1 cellular context compared by ENCODE assay signal in genomic region chr10:75430000-75430763, GRCh38.
TF ChIP-seq lines count a peak whose summit lies in the region.

No MANE protein-coding gene starts in this region.

TF ChIP-seq in K562, 482 proteins besides CTCF, POLR2A, EP300 and RAD21 (continued from another document):
- TF ChIP-seq HES1 (IDR thresholded peaks at IDR 0.05; ENCODE audit: low read depth) (peak; percentile 59; the same call in 1 of the 2 replicates), ZC3H11A (IDR thresholded peaks at IDR 0.05; ENCODE audit: low read depth, low read length) (no peak), ARID4B (CRISPR knock-in tag; IDR thresholded peaks at IDR 0.05) (no peak), RBM15 (IDR thresholded peaks at IDR 0.05; ENCODE audit: insufficient read depth, low read length) (no peak), ERF (CRISPR knock-in tag; IDR thresholded peaks at IDR 0.05) (no peak), ETV1 (tag; conservative IDR thresholded peaks at IDR 0.05; ENCODE audit: low read depth) (no peak), U2AF1 (optimal IDR thresholded peaks at IDR 0.05; ENCODE audit: low read depth, low read length) (no peak), CAMTA2 (CRISPR knock-in tag; conservative IDR thresholded peaks at IDR 0.05) (no peak), POLR3G (IDR thresholded peaks at IDR 0.05; ENCODE audit: extremely low read depth, insufficient read length, insufficient replicate concordance) (no peak), RCOR1 (IDR thresholded peaks at IDR 0.05; ENCODE audit: borderline replicate concordance in 1 of 2, low read depth in 2 of 2, low read length in 2 of 2) (peak in 1 of 2 experiments; percentile 61; a peak in 2 of 4 replicates), GTF2F1 (IDR thresholded peaks at IDR 0.05; ENCODE audit: low read depth, low read length) (no peak), PBX2 (CRISPR knock-in tag; IDR thresholded peaks at IDR 0.05; ENCODE audit: low read depth) (no peak), PBX2 (tag; conservative IDR thresholded peaks at IDR 0.05; ENCODE audit: low read depth) (0 out of 2 replicates have a peak, but pooled peaks have one; percentile 14), PHF21A (IDR thresholded peaks at IDR 0.05; ENCODE audit: borderline replicate concordance, low read depth) (no peak), ZNF146 (CRISPR knock-in tag; IDR thresholded peaks at IDR 0.05; ENCODE audit: unreplicated experiment) (no peak), ID3 (CRISPR knock-in tag; IDR thresholded peaks at IDR 0.05) (no peak), ID3 (tag; IDR thresholded peaks at IDR 0.05) (peak; percentile 97), RB1 (IDR thresholded peaks at IDR 0.05; ENCODE audit: low read depth) (no peak), CBFA2T3 (IDR thresholded peaks at IDR 0.05) (peak; percentile 38), HMG20A (CRISPR knock-in tag; conservative IDR thresholded peaks at IDR 0.05) (no peak), PRDM10 (IDR thresholded peaks at IDR 0.05; ENCODE audit: partially characterized antibody) (no peak), SAFB (IDR thresholded peaks at IDR 0.05; ENCODE audit: borderline replicate concordance, low read depth, low read length) (no peak), SIX5 (IDR thresholded peaks at IDR 0.05; ENCODE audit: borderline replicate concordance in 1 of 2, insufficient read depth in 1 of 2, low read depth in 1 of 2, low read length in 2 of 2) (no peak), ZNF224 (CRISPR knock-in tag; IDR thresholded peaks at IDR 0.05) (no peak), TRIM24 (IDR thresholded peaks at IDR 0.05) (no peak), ELF1 (tag; IDR thresholded peaks at IDR 0.05) (peak; percentile 71), SOX6 (IDR thresholded peaks at IDR 0.05) (peak; percentile 95), CREM (IDR thresholded peaks at IDR 0.05; ENCODE audit: low read depth) (no peak), MEIS2 (IDR thresholded peaks at IDR 0.05; ENCODE audit: partially characterized antibody) (no peak), LEF1 (IDR thresholded peaks at IDR 0.05) (peak; percentile 91), ZNF780A (CRISPR knock-in tag; IDR thresholded peaks at IDR 0.05) (no peak), DMBX1 (CRISPR knock-in tag; IDR thresholded peaks at IDR 0.05; ENCODE audit: borderline replicate concordance) (no peak), NUFIP1 (IDR thresholded peaks at IDR 0.05; ENCODE audit: partially characterized antibody) (no peak), YBX1 (IDR thresholded peaks at IDR 0.05) (no peak), SMARCE1 (IDR thresholded peaks at IDR 0.05) (no peak), ARID1B (IDR thresholded peaks at IDR 0.05) (peak; percentile 59), THAP7 (CRISPR knock-in tag; IDR thresholded peaks at IDR 0.05) (no peak), ZZZ3 (IDR thresholded peaks at IDR 0.05) (no peak), NR1H2 (CRISPR knock-in tag; IDR thresholded peaks at IDR 0.05) (peak; percentile 97; the same call in 1 of the 2 replicates), ZNF274 (IDR thresholded peaks at IDR 0.05; ENCODE audit: borderline replicate concordance, low read depth, low read length) (no peak), ZNF124 (CRISPR knock-in tag; IDR thresholded peaks at IDR 0.05) (no peak), ZFX (CRISPR knock-in tag; IDR thresholded peaks at IDR 0.05) (no peak), ZBED1 (IDR thresholded peaks at IDR 0.05) (no peak), PHB (CRISPR knock-in tag; IDR thresholded peaks at IDR 0.05) (no peak), ZNF444 (CRISPR knock-in tag; IDR thresholded peaks at IDR 0.05) (no peak), ZNF707 (CRISPR knock-in tag; conservative IDR thresholded peaks at IDR 0.05) (no peak), ZNF3 (CRISPR knock-in tag; IDR thresholded peaks at IDR 0.05) (no peak), MYC (IDR thresholded peaks at IDR 0.05; ENCODE audit: low read depth, low read length) (no peak), MYC (CRISPR knock-in tag; IDR thresholded peaks at IDR 0.05; ENCODE audit: borderline replicate concordance, low read depth) (no peak), ZFP30 (CRISPR knock-in tag; IDR thresholded peaks at IDR 0.05; ENCODE audit: borderline replicate concordance) (no peak), HNRNPH1 (optimal IDR thresholded peaks at IDR 0.05; ENCODE audit: low read depth, low read length) (no peak), E2F6 (IDR thresholded peaks at IDR 0.05; ENCODE audit: borderline replicate concordance in 1 of 2, extremely low read depth in 1 of 2, insufficient read depth in 1 of 2, insufficient read length in 1 of 2, low read depth in 1 of 2, low read length in 1 of 2, poor library complexity in 1 of 2, severe bottlenecking in 1 of 2) (no peak), HSF4 (CRISPR knock-in tag; IDR thresholded peaks at IDR 0.05; ENCODE audit: borderline replicate concordance) (no peak), BMI1 (IDR thresholded peaks at IDR 0.05; ENCODE audit: low read length) (no peak), ZNF23 (CRISPR knock-in tag; IDR thresholded peaks at IDR 0.05) (no peak), BCL6 (CRISPR knock-in tag; IDR thresholded peaks at IDR 0.05) (no peak)
- TF ChIP-seq, protein P1, sequence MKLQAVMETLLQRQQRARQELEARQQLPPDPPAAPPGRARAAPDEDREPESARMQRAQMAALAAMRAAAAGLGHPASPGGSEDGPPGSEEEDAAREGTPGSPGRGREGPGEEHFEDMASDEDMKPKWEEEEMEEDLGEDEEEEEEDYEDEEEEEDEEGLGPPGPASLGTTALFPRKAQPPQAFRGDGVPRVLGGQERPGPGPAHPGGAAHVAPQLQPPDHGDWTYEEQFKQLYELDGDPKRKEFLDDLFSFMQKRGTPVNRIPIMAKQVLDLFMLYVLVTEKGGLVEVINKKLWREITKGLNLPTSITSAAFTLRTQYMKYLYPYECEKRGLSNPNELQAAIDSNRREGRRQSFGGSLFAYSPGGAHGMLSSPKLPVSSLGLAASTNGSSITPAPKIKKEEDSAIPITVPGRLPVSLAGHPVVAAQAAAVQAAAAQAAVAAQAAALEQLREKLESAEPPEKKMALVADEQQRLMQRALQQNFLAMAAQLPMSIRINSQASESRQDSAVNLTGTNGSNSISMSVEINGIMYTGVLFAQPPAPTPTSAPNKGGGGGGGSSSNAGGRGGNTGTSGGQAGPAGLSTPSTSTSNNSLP (IDR thresholded peaks at IDR 0.05; ENCODE audit: borderline replicate concordance, low read depth, low read length) = no peak
- TF ChIP-seq, protein P2, sequence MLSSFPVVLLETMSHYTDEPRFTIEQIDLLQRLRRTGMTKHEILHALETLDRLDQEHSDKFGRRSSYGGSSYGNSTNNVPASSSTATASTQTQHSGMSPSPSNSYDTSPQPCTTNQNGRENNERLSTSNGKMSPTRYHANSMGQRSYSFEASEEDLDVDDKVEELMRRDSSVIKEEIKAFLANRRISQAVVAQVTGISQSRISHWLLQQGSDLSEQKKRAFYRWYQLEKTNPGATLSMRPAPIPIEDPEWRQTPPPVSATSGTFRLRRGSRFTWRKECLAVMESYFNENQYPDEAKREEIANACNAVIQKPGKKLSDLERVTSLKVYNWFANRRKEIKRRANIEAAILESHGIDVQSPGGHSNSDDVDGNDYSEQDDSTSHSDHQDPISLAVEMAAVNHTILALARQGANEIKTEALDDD (IDR thresholded peaks at IDR 0.05) = no peak
